In genomic region chr13:43346427-43346826, GRCh38 we compare ENCODE assay signal across 15 cellular contexts.
"Had no signal": no experiment of that assay in that cellular context is flagged by ENCODE, and none has a peak within 500 bp of the region (broad histone marks: within the 10 kb centered on the region; RNA-seq: fewer than 3 reads in every experiment).

No MANE protein-coding gene starts in this region.

- H3K4me1 Mint-ChIP-seq: activated CD4-positive, alpha-beta T cell treated with anti-CD3 and anti-CD28 coated beads, Interleukin-2, amount 10 ng/mL, durations not matched to agents 24 days and 14 days; activated naive CD8-positive, alpha-beta T cell treated with anti-CD3 and anti-CD28 coated beads, Interleukin-2, amount 10 ng/mL, durations not matched to agents 7 days and 5 days had no signal

- H3K36me3 Mint-ChIP-seq: activated naive CD8-positive, alpha-beta T cell treated with anti-CD3 and anti-CD28 coated beads, Interleukin-2, amount 10 ng/mL, durations not matched to agents 7 days and 5 days; natural killer cell treated with Interleukin-12 subunit alpha and Interleukin-12 subunit beta and Interleukin-15 and Interleukin-18, amount 100 ng/mL, for 72 hours had no signal

- H3K4me3 ChIP-seq: left lung, SK-N-MC, upper lobe of right lung had no signal

- H3K27me3 ChIP-seq: left lung, upper lobe of right lung had no signal

- H3K9me3 Mint-ChIP-seq: activated CD4-positive, alpha-beta T cell treated with anti-CD3 and anti-CD28 coated beads, Interleukin-2, amount 10 ng/mL, durations not matched to agents 24 days and 14 days; activated naive CD8-positive, alpha-beta T cell treated with anti-CD3 and anti-CD28 coated beads, Interleukin-2, amount 10 ng/mL, durations not matched to agents 7 days and 5 days; activated T-cell treated with anti-CD3 and anti-CD28 coated beads, Interleukin-2, amount 50 U/mL, for 72 hours; natural killer cell treated with Interleukin-12 subunit alpha and Interleukin-12 subunit beta and Interleukin-15 and Interleukin-18, amount 100 ng/mL, for 72 hours had no signal

- H3K27ac ChIP-seq: left lung, SK-N-MC, upper lobe of right lung had no signal

- H3K36me3 ChIP-seq: left lung, upper lobe of right lung had no signal

- H3K4me1 ChIP-seq: left lung, upper lobe of right lung had no signal

- DNase-seq: activated CD4-positive, alpha-beta T cell treated with anti-CD3 and anti-CD28 coated beads, Interleukin-2, amount 10 ng/mL, durations not matched to agents 24 days and 14 days; activated CD4-positive, CD25-positive, alpha-beta regulatory T cell; activated CD8-positive, alpha-beta memory T cell treated with anti-CD3 and anti-CD28 coated beads, Interleukin-2, amount 50 U/mL, for 48 hours; activated naive CD8-positive, alpha-beta T cell treated with anti-CD3 and anti-CD28 coated beads, Interleukin-2, amount 10 ng/mL, durations not matched to agents 7 days and 5 days; activated T-cell treated with anti-CD3 and anti-CD28 coated beads, Interleukin-2, amount 50 U/mL, for 72 hours; anterior cingulate cortex; hippocampal formation; left lung; nucleus accumbens; stimulated activated CD4-positive, alpha-beta T cell treated with anti-CD3 and anti-CD28 coated beads, Interleukin-2, amount 100 ng/mL, for 48 hours; stimulated activated naive CD4-positive, alpha-beta T cell treated with Interleukin-2 at 50 U/mL for 16 hours; substantia nigra; upper lobe of right lung had no signal

- H3K27ac Mint-ChIP-seq: activated CD4-positive, alpha-beta T cell treated with anti-CD3 and anti-CD28 coated beads, Interleukin-2, amount 10 ng/mL, durations not matched to agents 24 days and 14 days; activated naive CD8-positive, alpha-beta T cell treated with anti-CD3 and anti-CD28 coated beads, Interleukin-2, amount 10 ng/mL, durations not matched to agents 7 days and 5 days; activated T-cell treated with anti-CD3 and anti-CD28 coated beads, Interleukin-2, amount 50 U/mL, for 72 hours; natural killer cell treated with Interleukin-12 subunit alpha and Interleukin-12 subunit beta and Interleukin-15 and Interleukin-18, amount 100 ng/mL, for 72 hours had no signal

- H3K4me3 Mint-ChIP-seq: activated CD4-positive, alpha-beta T cell treated with anti-CD3 and anti-CD28 coated beads, Interleukin-2, amount 10 ng/mL, durations not matched to agents 24 days and 14 days; activated naive CD8-positive, alpha-beta T cell treated with anti-CD3 and anti-CD28 coated beads, Interleukin-2, amount 10 ng/mL, durations not matched to agents 7 days and 5 days; activated T-cell treated with anti-CD3 and anti-CD28 coated beads, Interleukin-2, amount 50 U/mL, for 72 hours; natural killer cell treated with Interleukin-12 subunit alpha and Interleukin-12 subunit beta and Interleukin-15 and Interleukin-18, amount 100 ng/mL, for 72 hours had no signal

- H3K9me3 ChIP-seq: left lung, upper lobe of right lung had no signal
